In genomic region chr20:38093641-38094077, GRCh38 we compare ENCODE assay signal across 1 cellular context.
TF ChIP-seq lines count a peak whose summit lies in the region.

No MANE protein-coding gene starts in this region.

TF ChIP-seq in HepG2, 621 proteins besides CTCF, POLR2A, EP300 and RAD21 (continued from another document and continues in another):
- TF ChIP-seq ZNF142 (CRISPR knock-in tag; IDR thresholded peaks at IDR 0.05) = 0 out of 2 replicates have a peak, but pooled peaks have one; percentile 44
- TF ChIP-seq NFE2L1 (CRISPR knock-in tag; IDR thresholded peaks at IDR 0.05; ENCODE audit: borderline replicate concordance) = no peak
- no peak for TF ChIP-seq ZBTB44 (CRISPR knock-in tag; IDR thresholded peaks at IDR 0.05)
- no peak for TF ChIP-seq ZNF512 (CRISPR knock-in tag; IDR thresholded peaks at IDR 0.05)
- no peak for TF ChIP-seq NR2C2 (CRISPR knock-in tag; IDR thresholded peaks at IDR 0.05; ENCODE audit: borderline replicate concordance)
- peak; percentile 48; the same call in 1 of the 2 replicates for TF ChIP-seq HOXA3 (CRISPR knock-in tag; IDR thresholded peaks at IDR 0.05)
- no peak for TF ChIP-seq NCOA1 (CRISPR knock-in tag; IDR thresholded peaks at IDR 0.05)
- no peak for TF ChIP-seq ZNF781 (CRISPR knock-in tag; IDR thresholded peaks at IDR 0.05; ENCODE audit: borderline replicate concordance, not compliant biosample characterization)
- TF ChIP-seq DMTF1 (CRISPR knock-in tag; IDR thresholded peaks at IDR 0.05) = no peak
- no peak for TF ChIP-seq ZNF550 (CRISPR knock-in tag; IDR thresholded peaks at IDR 0.05; ENCODE audit: borderline replicate concordance)
- no peak for TF ChIP-seq MLXIP (CRISPR knock-in tag; IDR thresholded peaks at IDR 0.05; ENCODE audit: borderline replicate concordance)
- 0 out of 2 replicates have a peak, but pooled peaks have one; percentile 20 for TF ChIP-seq MBD4 (IDR thresholded peaks at IDR 0.05; ENCODE audit: borderline replicate concordance, low read length)
- no peak for TF ChIP-seq NKX3-1 (CRISPR knock-in tag; IDR thresholded peaks at IDR 0.05)
- peak; percentile 60; the same call in 1 of the 2 replicates for TF ChIP-seq FOXP4 (CRISPR knock-in tag; IDR thresholded peaks at IDR 0.05)
- TF ChIP-seq HDAC1 (CRISPR knock-in tag; IDR thresholded peaks at IDR 0.05) = peak; percentile 76
- TF ChIP-seq ZNF740 (CRISPR knock-in tag; IDR thresholded peaks at IDR 0.05) = no peak
- TF ChIP-seq REPIN1 (CRISPR knock-in tag; IDR thresholded peaks at IDR 0.05; ENCODE audit: borderline replicate concordance, low read depth) = no peak
- no peak for TF ChIP-seq ZNF383 (CRISPR knock-in tag; IDR thresholded peaks at IDR 0.05; ENCODE audit: borderline replicate concordance)
- TF ChIP-seq GFI1 (CRISPR knock-in tag; IDR thresholded peaks at IDR 0.05; ENCODE audit: borderline replicate concordance) = 0 out of 2 replicates have a peak, but pooled peaks have one; percentile 10
- TF ChIP-seq FUBP1 (CRISPR knock-in tag; IDR thresholded peaks at IDR 0.05; ENCODE audit: borderline replicate concordance) = no peak
- no peak for TF ChIP-seq HMGXB3 (CRISPR knock-in tag; IDR thresholded peaks at IDR 0.05; ENCODE audit: borderline replicate concordance)
- no peak for TF ChIP-seq TOE1 (CRISPR knock-in tag; IDR thresholded peaks at IDR 0.05)
- TF ChIP-seq MAZ (IDR thresholded peaks at IDR 0.05; ENCODE audit: borderline replicate concordance, low read depth, low read length) = no peak
- TF ChIP-seq MAZ (CRISPR knock-in tag; IDR thresholded peaks at IDR 0.05; ENCODE audit: low read depth) = no peak
- TF ChIP-seq ZNF576 (CRISPR knock-in tag; IDR thresholded peaks at IDR 0.05) = no peak
